In genomic region chr11:126113515-126113957, GRCh38 we compare ENCODE assay signal across 8 cellular contexts. TPM values are rescaled to one million over a fixed set of nuclear protein-coding genes. Genes with fewer than 3 reads are reported as not detected.
DNase-seq lines count a peak whose midpoint lies in the region; ATAC-seq and TF ChIP-seq lines count a peak whose summit lies in the region.

No MANE protein-coding gene starts in this region.

- ATAC-seq in HG03354 (IDR thresholded peaks at IDR 0.05; ENCODE audit: poor library complexity, severe bottlenecking, unreplicated experiment): no peak

- H3K4me1 Mint-ChIP-seq in type B pancreatic cell (ENCODE audit: unreplicated experiment): peaks cover 43% of the 10 kb centered on the region

- H3K27me3 Mint-ChIP-seq in type B pancreatic cell: peaks cover 3% of the 10 kb centered on the region

- H3K27ac Mint-ChIP-seq in type B pancreatic cell: peak overlapping the region; percentile 58

- H3K36me3 Mint-ChIP-seq in type B pancreatic cell: no peaks in the 10 kb centered on the region

- TF ChIP-seq CTCF in brain microvascular endothelial cell (IDR thresholded peaks at IDR 0.05; ENCODE audit: low read depth, low read length, missing control alignments): no peak
- TF ChIP-seq CTCF in type B pancreatic cell (conservative IDR thresholded peaks at IDR 0.05): no peak

- no peak overlapping the region for H3K4me3 Mint-ChIP-seq in type B pancreatic cell

- peak overlapping the region; percentile 21 to 98 (median 85); a peak in 19 of 22 replicates for H3K4me2 ChIP-seq in BLaER1 treated with 17β-estradiol and CSF1 and Interleukin-3, amounts not matched to agents 10 nM and 100 nM

- H3K27me3 ChIP-seq in BLaER1 treated with 17β-estradiol and CSF1 and Interleukin-3, amounts not matched to agents 10 nM and 100 nM: no peaks in the 10 kb centered on the region
- no peaks in the 10 kb centered on the region for H3K27me3 ChIP-seq in brain microvascular endothelial cell (replicated peaks)

- H3K9ac ChIP-seq in BLaER1 treated with 17β-estradiol and CSF1 and Interleukin-3, amounts not matched to agents 10 nM and 100 nM: no peak overlapping the region; a peak in 1 of 22 replicates

- peaks cover 21 to 63% (median 53%) of the 10 kb centered on the region in 10 experiments for H3K4me1 ChIP-seq in BLaER1 treated with 17β-estradiol and CSF1 and Interleukin-3, amounts not matched to agents 10 nM and 100 nM

- no peaks in the 10 kb centered on the region for H3K9me3 Mint-ChIP-seq in type B pancreatic cell

- in situ Hi-C loops in brain microvascular endothelial cell (cut with HindIII; ENCODE audit: low pct_ligation_motif_present, low sequenced_read_pairs): no loop called here

- H3K4me3 ChIP-seq in BLaER1 treated with 17β-estradiol and CSF1 and Interleukin-3, amounts not matched to agents 10 nM and 100 nM: no peak overlapping the region
- no peak overlapping the region for H3K4me3 ChIP-seq in brain microvascular endothelial cell (ENCODE audit: low read depth, low read length)

- no peaks in the 10 kb centered on the region for H4K20me1 ChIP-seq in BLaER1 treated with 17β-estradiol and CSF1 and Interleukin-3, amounts not matched to agents 10 nM and 100 nM

- no peak overlapping the region; a peak in 1 of 22 replicates for H3K27ac ChIP-seq in BLaER1 treated with 17β-estradiol and CSF1 and Interleukin-3, amounts not matched to agents 10 nM and 100 nM
- H3K27ac ChIP-seq in brain microvascular endothelial cell: no peak overlapping the region

- no peaks in the 10 kb centered on the region; a peak in 1 of 22 replicates for H3K36me3 ChIP-seq in BLaER1 treated with 17β-estradiol and CSF1 and Interleukin-3, amounts not matched to agents 10 nM and 100 nM
- H3K36me3 ChIP-seq in brain microvascular endothelial cell (replicated peaks): no peaks in the 10 kb centered on the region

- no peaks in the 10 kb centered on the region for H3K9me3 ChIP-seq in BLaER1 treated with 17β-estradiol and CSF1 and Interleukin-3, amounts not matched to agents 10 nM and 100 nM (replicated peaks in 1 of 11)

- DNase-seq in NCI-H1092 treated with DMSO at 0.1 percent for 48 hours (lab: John Stamatoyannopoulos, UW) (peak; percentile 67), brain microvascular endothelial cell (peak; percentile 80), kidney glomerular epithelial cell (lab: John Stamatoyannopoulos, UW) (peak; percentile 86), type B pancreatic cell (ENCODE audit: extremely low spot score, unreplicated experiment) (no peak)
- DNase-seq in stimulated activated CD8-positive, alpha-beta memory T cell treated with anti-CD3 and anti-CD28 coated beads, Interleukin-4, amount 100 ng/mL, for 48 hours: no peak
- no peak for DNase-seq in stimulated activated naive CD4-positive, alpha-beta T cell (lab: John Stamatoyannopoulos, UW)

RNA-seq across cellular contexts. Expression of gene CDON, which starts 50.9 kb away (rescaled TPM):
- total RNA-seq in type B pancreatic cell (ENCODE audit: low replicate concordance): 23.5 and 157 TPM in 2 replicates

Comparison
In these comparisons a context has a peak if more than half of its experiments do, and no peak if none do; other contexts are left out.
1. DNase-seq: peak in NCI-H1092 treated with DMSO at 0.1 percent for 48 hours (single experiment), brain microvascular endothelial cell (single experiment) and kidney glomerular epithelial cell (single experiment); none in type B pancreatic cell (single experiment), stimulated activated CD8-positive, alpha-beta memory T cell treated with anti-CD3 and anti-CD28 coated beads, Interleukin-4, amount 100 ng/mL, for 48 hours (single experiment) and stimulated activated naive CD4-positive, alpha-beta T cell (0 of 6).